In genomic region chr6:149717588-149718458, GRCh38 we compare ENCODE assay signal across 1 cellular context.
TF ChIP-seq lines count a peak whose summit lies in the region.

TSS of gene LATS1 (minus strand) at chr6:149718101. CDS start at chr6:149702126, 15,975 bp downstream.

TF ChIP-seq in HepG2, 621 proteins besides CTCF, POLR2A, EP300 and RAD21 (continued from another document and continues in another):
- TF ChIP-seq, protein P1, sequence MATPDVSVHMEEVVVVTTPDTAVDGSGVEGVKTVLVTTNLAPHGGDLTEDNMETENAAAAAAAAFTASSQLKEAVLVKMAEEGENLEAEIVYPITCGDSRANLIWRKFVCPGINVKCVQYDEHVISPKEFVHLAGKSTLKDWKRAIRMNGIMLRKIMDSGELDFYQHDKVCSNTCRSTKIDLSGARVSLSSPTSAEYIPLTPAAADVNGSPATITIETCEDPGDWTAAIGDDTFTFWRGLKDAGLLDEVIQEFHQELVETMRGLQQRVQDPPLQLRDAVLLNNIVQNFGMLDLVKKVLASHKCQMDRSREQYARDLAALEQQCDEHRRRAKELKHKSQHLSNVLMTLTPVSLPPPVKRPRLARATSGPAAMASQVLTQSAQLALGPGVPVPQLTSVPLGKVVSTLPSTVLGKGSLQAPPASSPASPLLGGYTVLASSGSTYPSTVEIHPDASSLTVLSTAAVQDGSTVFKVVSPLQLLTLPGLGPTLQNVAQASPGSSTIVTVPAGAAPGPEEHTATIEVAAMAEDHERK (CRISPR knock-in tag; IDR thresholded peaks at IDR 0.05; ENCODE audit: low read depth), result 0 out of 2 replicates have a peak, but pooled peaks have one; percentile 32
- TF ChIP-seq ZNF724P (CRISPR knock-in tag; IDR thresholded peaks at IDR 0.05; ENCODE audit: borderline replicate concordance), result peak; percentile 56; the same call in 1 of the 2 replicates
- 0 out of 2 replicates have a peak, but pooled peaks have one; percentile 45 for TF ChIP-seq ZSCAN22 (CRISPR knock-in tag; IDR thresholded peaks at IDR 0.05)
- no peak for TF ChIP-seq DDIT3 (CRISPR knock-in tag; IDR thresholded peaks at IDR 0.05)
- TF ChIP-seq TCF7 (IDR thresholded peaks at IDR 0.05; ENCODE audit: low read depth), result no peak
- peak; percentile 78; the same call in 1 of the 2 replicates for TF ChIP-seq ARNTL (CRISPR knock-in tag; IDR thresholded peaks at IDR 0.05)
- TF ChIP-seq, protein P2, sequence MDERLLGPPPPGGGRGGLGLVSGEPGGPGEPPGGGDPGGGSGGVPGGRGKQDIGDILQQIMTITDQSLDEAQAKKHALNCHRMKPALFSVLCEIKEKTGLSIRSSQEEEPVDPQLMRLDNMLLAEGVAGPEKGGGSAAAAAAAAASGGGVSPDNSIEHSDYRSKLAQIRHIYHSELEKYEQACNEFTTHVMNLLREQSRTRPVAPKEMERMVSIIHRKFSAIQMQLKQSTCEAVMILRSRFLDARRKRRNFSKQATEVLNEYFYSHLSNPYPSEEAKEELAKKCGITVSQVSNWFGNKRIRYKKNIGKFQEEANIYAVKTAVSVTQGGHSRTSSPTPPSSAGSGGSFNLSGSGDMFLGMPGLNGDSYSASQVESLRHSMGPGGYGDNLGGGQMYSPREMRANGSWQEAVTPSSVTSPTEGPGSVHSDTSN (CRISPR knock-in tag; IDR thresholded peaks at IDR 0.05), result no peak
- TF ChIP-seq CREM (IDR thresholded peaks at IDR 0.05), result no peak; the same call in 1 of the 2 replicates
- no peak; the same call in 1 of the 2 replicates for TF ChIP-seq CREM (CRISPR knock-in tag; IDR thresholded peaks at IDR 0.05)
- no peak for TF ChIP-seq PCBP2 (optimal IDR thresholded peaks at IDR 0.05; ENCODE audit: low read depth, low read length, poor library complexity, severe bottlenecking)
- TF ChIP-seq CAMTA2 (CRISPR knock-in tag; IDR thresholded peaks at IDR 0.05; ENCODE audit: borderline replicate concordance), result peak; percentile 58; the same call in 1 of the 2 replicates
- peak; percentile 96 for TF ChIP-seq POGK (CRISPR knock-in tag; conservative IDR thresholded peaks at IDR 0.05)
- TF ChIP-seq EZH2 (conservative IDR thresholded peaks at IDR 0.05; ENCODE audit: low read depth, low read length), result no peak
- TF ChIP-seq, protein P3, sequence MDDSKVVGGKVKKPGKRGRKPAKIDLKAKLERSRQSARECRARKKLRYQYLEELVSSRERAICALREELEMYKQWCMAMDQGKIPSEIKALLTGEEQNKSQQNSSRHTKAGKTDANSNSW (CRISPR knock-in tag; IDR thresholded peaks at IDR 0.05; ENCODE audit: borderline replicate concordance), result peak; percentile 85
- TF ChIP-seq SNRNP70 (IDR thresholded peaks at IDR 0.05; ENCODE audit: low read depth, low read length), result 0 out of 2 replicates have a peak, but pooled peaks have one; percentile 79
- TF ChIP-seq CHD2 (IDR thresholded peaks at IDR 0.05; ENCODE audit: low read depth, low read length), result 0 out of 2 replicates have a peak, but pooled peaks have one; percentile 26
- TF ChIP-seq, protein P4, sequence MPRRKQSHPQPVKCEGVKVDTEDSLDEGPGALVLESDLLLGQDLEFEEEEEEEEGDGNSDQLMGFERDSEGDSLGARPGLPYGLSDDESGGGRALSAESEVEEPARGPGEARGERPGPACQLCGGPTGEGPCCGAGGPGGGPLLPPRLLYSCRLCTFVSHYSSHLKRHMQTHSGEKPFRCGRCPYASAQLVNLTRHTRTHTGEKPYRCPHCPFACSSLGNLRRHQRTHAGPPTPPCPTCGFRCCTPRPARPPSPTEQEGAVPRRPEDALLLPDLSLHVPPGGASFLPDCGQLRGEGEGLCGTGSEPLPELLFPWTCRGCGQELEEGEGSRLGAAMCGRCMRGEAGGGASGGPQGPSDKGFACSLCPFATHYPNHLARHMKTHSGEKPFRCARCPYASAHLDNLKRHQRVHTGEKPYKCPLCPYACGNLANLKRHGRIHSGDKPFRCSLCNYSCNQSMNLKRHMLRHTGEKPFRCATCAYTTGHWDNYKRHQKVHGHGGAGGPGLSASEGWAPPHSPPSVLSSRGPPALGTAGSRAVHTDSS (CRISPR knock-in tag; conservative IDR thresholded peaks at IDR 0.05), result 0 out of 2 replicates have a peak, but pooled peaks have one; percentile 25
- peak; percentile 6; the same call in 1 of the 2 replicates for TF ChIP-seq ZFP37 (CRISPR knock-in tag; IDR thresholded peaks at IDR 0.05; ENCODE audit: borderline replicate concordance)
- no peak for TF ChIP-seq ZBTB21 (CRISPR knock-in tag; IDR thresholded peaks at IDR 0.05)
- no peak; the same call in 1 of the 2 replicates for TF ChIP-seq ZNF570 (CRISPR knock-in tag; IDR thresholded peaks at IDR 0.05; ENCODE audit: borderline replicate concordance)
- TF ChIP-seq, protein P5, sequence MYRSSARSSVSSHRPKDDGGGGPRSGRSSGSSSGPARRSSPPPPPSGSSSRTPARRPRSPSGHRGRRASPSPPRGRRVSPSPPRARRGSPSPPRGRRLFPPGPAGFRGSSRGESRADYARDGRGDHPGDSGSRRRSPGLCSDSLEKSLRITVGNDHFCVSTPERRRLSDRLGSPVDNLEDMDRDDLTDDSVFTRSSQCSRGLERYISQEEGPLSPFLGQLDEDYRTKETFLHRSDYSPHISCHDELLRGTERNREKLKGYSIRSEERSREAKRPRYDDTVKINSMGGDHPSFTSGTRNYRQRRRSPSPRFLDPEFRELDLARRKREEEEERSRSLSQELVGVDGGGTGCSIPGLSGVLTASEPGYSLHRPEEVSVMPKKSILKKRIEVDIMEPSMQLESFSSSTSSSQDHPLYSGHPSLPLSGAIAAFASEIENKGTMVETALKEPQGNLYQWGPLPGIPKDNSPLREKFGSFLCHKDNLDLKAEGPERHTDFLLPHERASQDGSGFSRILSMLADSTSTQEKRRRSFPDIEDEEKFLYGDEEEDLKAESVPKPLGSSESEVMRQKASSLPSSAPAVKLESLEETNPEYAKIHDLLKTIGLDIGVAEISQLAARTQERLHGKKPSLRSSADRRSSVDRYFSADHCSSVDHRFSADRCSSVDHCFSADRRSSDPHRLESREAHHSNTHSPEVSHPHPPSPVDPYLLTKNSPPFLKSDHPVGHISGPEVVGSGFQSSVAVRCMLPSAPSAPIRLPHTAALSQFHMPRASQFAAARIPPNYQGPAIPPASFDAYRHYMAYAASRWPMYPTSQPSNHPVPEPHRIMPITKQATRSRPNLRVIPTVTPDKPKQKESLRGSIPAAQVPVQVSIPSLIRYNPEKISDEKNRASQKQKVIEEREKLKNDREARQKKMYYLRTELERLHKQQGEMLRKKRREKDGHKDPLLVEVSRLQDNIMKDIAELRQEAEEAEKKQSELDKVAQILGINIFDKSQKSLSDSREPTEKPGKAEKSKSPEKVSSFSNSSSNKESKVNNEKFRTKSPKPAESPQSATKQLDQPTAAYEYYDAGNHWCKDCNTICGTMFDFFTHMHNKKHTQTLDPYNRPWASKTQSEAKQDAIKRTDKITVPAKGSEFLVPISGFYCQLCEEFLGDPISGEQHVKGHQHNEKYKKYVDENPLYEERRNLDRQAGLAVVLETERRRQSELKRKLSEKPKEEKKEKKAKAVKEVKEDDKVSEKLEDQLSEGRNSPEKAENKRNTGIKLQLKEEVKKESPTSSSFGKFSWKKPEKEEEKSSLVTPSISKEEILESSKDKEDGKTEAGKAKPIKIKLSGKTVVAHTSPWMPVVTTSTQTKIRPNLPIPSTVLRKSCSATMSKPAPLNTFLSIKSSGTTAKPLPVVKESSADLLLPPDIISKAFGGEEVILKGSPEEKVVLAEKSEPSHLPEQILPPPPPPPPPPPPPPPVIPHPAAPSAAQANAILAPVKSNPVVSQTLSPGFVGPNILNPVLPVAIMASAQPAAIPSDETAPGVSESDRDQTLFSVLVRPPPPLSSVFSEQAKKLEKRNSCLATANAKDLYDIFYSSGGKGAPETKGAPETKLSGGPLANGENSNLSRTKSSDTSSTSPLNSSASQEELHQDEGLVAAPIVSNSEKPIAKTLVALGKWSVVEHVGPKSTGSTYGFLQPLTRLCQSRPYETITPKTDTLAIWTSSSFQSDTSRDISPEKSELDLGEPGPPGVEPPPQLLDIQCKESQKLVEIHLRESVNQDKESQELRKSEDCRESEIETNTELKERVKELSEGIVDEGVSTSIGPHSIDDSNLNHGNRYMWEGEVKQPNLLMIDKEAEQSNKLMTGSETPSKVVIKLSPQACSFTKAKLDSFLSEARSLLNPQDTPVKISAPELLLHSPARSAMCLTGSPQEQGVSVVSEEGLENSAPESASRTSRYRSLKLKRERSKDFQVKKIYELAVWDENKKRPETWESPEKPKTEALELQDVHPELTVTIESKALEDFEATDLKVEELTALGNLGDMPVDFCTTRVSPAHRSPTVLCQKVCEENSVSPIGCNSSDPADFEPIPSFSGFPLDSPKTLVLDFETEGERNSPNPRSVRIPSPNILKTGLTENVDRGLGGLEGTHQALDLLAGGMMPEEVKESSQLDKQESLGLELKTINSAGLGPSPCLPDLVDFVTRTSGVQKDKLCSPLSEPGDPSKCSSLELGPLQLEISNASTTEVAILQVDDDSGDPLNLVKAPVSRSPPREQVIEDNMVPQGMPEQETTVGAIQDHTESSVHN (CRISPR knock-in tag; IDR thresholded peaks at IDR 0.05), result no peak
- TF ChIP-seq XBP1 (CRISPR knock-in tag; IDR thresholded peaks at IDR 0.05), result no peak
- peak; percentile 91; the same call in 1 of the 2 replicates for TF ChIP-seq ARHGAP35 (CRISPR knock-in tag; IDR thresholded peaks at IDR 0.05; ENCODE audit: borderline replicate concordance)
- peak; percentile 94; the same call in 1 of the 2 replicates for TF ChIP-seq ZNF225 (CRISPR knock-in tag; IDR thresholded peaks at IDR 0.05)
- peak; percentile 97 for TF ChIP-seq THAP9 (CRISPR knock-in tag; IDR thresholded peaks at IDR 0.05; ENCODE audit: borderline replicate concordance)
- peak; percentile 82 for TF ChIP-seq ELF1 (CRISPR knock-in tag; IDR thresholded peaks at IDR 0.05)
- TF ChIP-seq, protein P6, sequence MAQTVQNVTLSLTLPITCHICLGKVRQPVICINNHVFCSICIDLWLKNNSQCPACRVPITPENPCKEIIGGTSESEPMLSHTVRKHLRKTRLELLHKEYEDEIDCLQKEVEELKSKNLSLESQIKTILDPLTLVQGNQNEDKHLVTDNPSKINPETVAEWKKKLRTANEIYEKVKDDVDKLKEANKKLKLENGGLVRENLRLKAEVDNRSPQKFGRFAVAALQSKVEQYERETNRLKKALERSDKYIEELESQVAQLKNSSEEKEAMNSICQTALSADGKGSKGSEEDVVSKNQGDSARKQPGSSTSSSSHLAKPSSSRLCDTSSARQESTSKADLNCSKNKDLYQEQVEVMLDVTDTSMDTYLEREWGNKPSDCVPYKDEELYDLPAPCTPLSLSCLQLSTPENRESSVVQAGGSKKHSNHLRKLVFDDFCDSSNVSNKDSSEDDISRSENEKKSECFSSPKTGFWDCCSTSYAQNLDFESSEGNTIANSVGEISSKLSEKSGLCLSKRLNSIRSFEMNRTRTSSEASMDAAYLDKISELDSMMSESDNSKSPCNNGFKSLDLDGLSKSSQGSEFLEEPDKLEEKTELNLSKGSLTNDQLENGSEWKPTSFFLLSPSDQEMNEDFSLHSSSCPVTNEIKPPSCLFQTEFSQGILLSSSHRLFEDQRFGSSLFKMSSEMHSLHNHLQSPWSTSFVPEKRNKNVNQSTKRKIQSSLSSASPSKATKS (CRISPR knock-in tag; IDR thresholded peaks at IDR 0.05), result no peak; the same call in 1 of the 2 replicates
- TF ChIP-seq HES4 (CRISPR knock-in tag; IDR thresholded peaks at IDR 0.05; ENCODE audit: borderline replicate concordance), result peak; percentile 95
- TF ChIP-seq ZKSCAN8 (CRISPR knock-in tag; IDR thresholded peaks at IDR 0.05; ENCODE audit: borderline replicate concordance), result 0 out of 2 replicates have a peak, but pooled peaks have one; percentile 15
